Comparison of ENCODE assay signal across 8 cellular contexts in the genomic region with DNA sequence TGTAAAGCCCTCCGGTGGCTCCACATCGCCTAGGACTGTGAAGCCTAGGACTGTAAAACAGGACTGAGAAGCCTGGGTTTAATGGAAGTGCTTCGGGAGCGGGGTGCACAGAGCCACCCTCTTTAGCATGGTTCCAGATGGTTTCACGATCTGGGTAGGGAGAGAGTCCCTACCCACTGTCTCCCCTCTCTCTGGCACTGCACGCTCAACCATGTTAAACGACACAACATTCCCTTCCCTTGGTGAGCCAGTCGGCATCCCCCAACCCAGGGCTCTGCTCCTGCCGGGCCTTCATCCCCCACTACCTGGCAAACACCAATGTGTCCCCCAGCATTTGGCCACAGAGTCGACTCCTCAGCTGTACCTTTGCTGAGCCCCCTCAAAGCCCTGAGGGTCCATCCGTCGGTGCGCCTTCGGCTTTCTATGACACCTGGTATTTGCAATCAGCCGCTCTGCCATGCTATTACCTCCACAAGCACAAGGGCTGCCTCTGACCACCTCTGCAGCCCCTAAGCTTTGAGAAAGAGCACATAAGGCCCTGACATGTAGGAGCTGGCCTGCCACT. TPM values are rescaled to one million over a fixed set of nuclear protein-coding genes. Genes with fewer than 3 reads are reported as not detected.
DNase-seq lines count a peak whose midpoint lies in the region; ATAC-seq and TF ChIP-seq lines count a peak whose summit lies in the region.

No MANE protein-coding gene starts in this region.

- peaks cover 7% of the 10 kb centered on the region for H3K23me2 ChIP-seq in H9 (ENCODE audit: insufficient read length, low read depth, low read length, poor library complexity, severe bottlenecking)

- H3K79me2 ChIP-seq in H9 (ENCODE audit: insufficient read depth, low read length) (peaks cover 13% of the 10 kb centered on the region; the same call in 1 of the 2 replicates), hepatocyte (peaks cover 21% of the 10 kb centered on the region)

- peak; percentile 16 for DNase-seq in H9
- DNase-seq in activated T-cell treated with anti-CD3 and anti-CD28 coated beads, Interleukin-2, amount 50 U/mL, for 72 hours, result no peak
- DNase-seq in hepatocyte (ENCODE audit: low spot score), result no peak
- no peak for DNase-seq in stimulated activated naive CD4-positive, alpha-beta T cell (lab: John Stamatoyannopoulos, UW)
- no peak for DNase-seq in NCI-H1694 (lab: John Stamatoyannopoulos, UW)

- peaks cover 23 to 40% (median 39%) of the 10 kb centered on the region in 3 experiments for H3K36me3 Mint-ChIP-seq in H9 (ENCODE audit: insufficient read depth in 1 of 3, low read depth in 3 of 3)
- peaks cover 2 to 11% of the 10 kb centered on the region in 2 donors for H3K36me3 Mint-ChIP-seq in activated T-cell treated with anti-CD3 and anti-CD28 coated beads, Interleukin-2, amount 50 U/mL, for 72 hours (ENCODE audit: insufficient read depth in 2 of 2)

- no peak for ATAC-seq in activated T-cell treated with anti-CD3 and anti-CD28 coated beads, Interleukin-2, amount 50 U/mL, for 72 hours (replicated peaks in 1 of 2)
- ATAC-seq in GM21515 (IDR thresholded peaks at IDR 0.05; ENCODE audit: unreplicated experiment) (no peak), GM18498 (IDR thresholded peaks at IDR 0.05; ENCODE audit: unreplicated experiment) (no peak)

- no peak overlapping the region for H3K23ac ChIP-seq in H9 (ENCODE audit: insufficient read length, low read depth, low read length)

- H2AK5ac ChIP-seq in H9 (ENCODE audit: insufficient read length, low read length), result no peak overlapping the region

- peak overlapping the region; percentile 92 for H3K4me2 ChIP-seq in H9 (ENCODE audit: insufficient read depth, insufficient read length, low read length)
- peak overlapping the region; percentile 99 for H3K4me2 ChIP-seq in hepatocyte

- no peak overlapping the region for H2BK20ac ChIP-seq in H9 (ENCODE audit: low read depth, low read length, poor library complexity, severe bottlenecking)

- H3K27me3 Mint-ChIP-seq in H9 (ENCODE audit: low read depth), result peaks cover 18% of the 10 kb centered on the region
- H3K27me3 Mint-ChIP-seq in activated T-cell treated with anti-CD3 and anti-CD28 coated beads, Interleukin-2, amount 50 U/mL, for 72 hours (ENCODE audit: low read depth), result no peaks in the 10 kb centered on the region

- H3K36me3 ChIP-seq in hepatocyte (replicated peaks; ENCODE audit: insufficient read depth, low read depth) (no peaks in the 10 kb centered on the region), skeletal muscle tissue (ENCODE audit: control insufficient read depth in 3 of 3, insufficient read depth in 3 of 3, low read length in 3 of 3) (peaks cover 32 to 37% (median 35%) of the 10 kb centered on the region in 3 donors)

- H3K4me1 ChIP-seq in H9 (ENCODE audit: insufficient read depth, low read length) (no peaks in the 10 kb centered on the region; the same call in 1 of the 2 replicates), hepatocyte (ENCODE audit: insufficient read depth) (peaks cover 5% of the 10 kb centered on the region), skeletal muscle tissue (ENCODE audit: control insufficient read depth in 3 of 3, insufficient read depth in 3 of 3, low read length in 3 of 3) (peaks cover 13 to 24% (median 23%) of the 10 kb centered on the region in 3 donors)

- H2AFZ ChIP-seq in H9 (ENCODE audit: low read length) (no peak overlapping the region), hepatocyte (peak overlapping the region; percentile 94)

- no peak overlapping the region for H3K56ac ChIP-seq in H9 (ENCODE audit: insufficient read length, low read depth, low read length)

- H2BK5ac ChIP-seq in H9 (ENCODE audit: insufficient read length, low read length), result no peak overlapping the region

- H3K9ac ChIP-seq in H9 (ENCODE audit: extremely low read depth, insufficient read length, low read length) (peak overlapping the region; percentile 60), skeletal muscle tissue (ENCODE audit: low read depth in 1 of 3, low read length in 3 of 3) (peak overlapping the region; percentile 94 to 98 (median 95))

- H2BK12ac ChIP-seq in H9 (ENCODE audit: insufficient read length, low read depth, low read length), result no peak overlapping the region

- no CpG with 5 or more reads among the region's 15 CpGs for WGBS in H9 (ENCODE audit: extremely low coverage, insufficient read length, low lambda C conversion rate)
- 82% methylated on average over 15 of the region's 15 CpGs for WGBS in hepatocyte (ENCODE audit: low lambda C conversion rate, missing lambda C conversion rate)

- H3K4ac ChIP-seq in H9 (ENCODE audit: low read depth, low read length), result no peak overlapping the region

- peak overlapping the region in 2 of 3 experiments; percentile 64 to 85; a peak in 3 of 7 replicates for H3K27ac Mint-ChIP-seq in H9
- H3K27ac Mint-ChIP-seq in activated T-cell treated with anti-CD3 and anti-CD28 coated beads, Interleukin-2, amount 50 U/mL, for 72 hours, result peak overlapping the region; percentile 86

- H2BK15ac ChIP-seq in H9 (ENCODE audit: low read depth, low read length), result no peak overlapping the region

- H3K27me3 ChIP-seq in H9 (ENCODE audit: insufficient read depth, low read length), result no peaks in the 10 kb centered on the region; the same call in 1 of the 2 replicates
- no peaks in the 10 kb centered on the region for H3K27me3 ChIP-seq in hepatocyte
- H3K27me3 ChIP-seq in skeletal muscle tissue (ENCODE audit: control insufficient read depth in 3 of 3, insufficient read depth in 3 of 3, low read length in 3 of 3), result no peaks in the 10 kb centered on the region

- no peak overlapping the region for H3K18ac ChIP-seq in H9 (ENCODE audit: insufficient read length, low read depth, low read length)

- H3K14ac ChIP-seq in H9 (ENCODE audit: insufficient read depth, low read length), result no peak overlapping the region; the same call in 1 of the 2 replicates

- H4K5ac ChIP-seq in H9 (ENCODE audit: insufficient read length, low read depth, low read length), result no peak overlapping the region

- H4K20me1 ChIP-seq in H9 (ENCODE audit: control insufficient read depth, insufficient read depth, insufficient read length), result no peaks in the 10 kb centered on the region
- peaks cover 2% of the 10 kb centered on the region for H4K20me1 ChIP-seq in hepatocyte (ENCODE audit: insufficient read depth, poor library complexity, severe bottlenecking)

- peaks cover 19 to 27% of the 10 kb centered on the region in 2 experiments for H3K4me1 Mint-ChIP-seq in H9
- H3K4me1 Mint-ChIP-seq in activated T-cell treated with anti-CD3 and anti-CD28 coated beads, Interleukin-2, amount 50 U/mL, for 72 hours (ENCODE audit: low read depth), result peaks cover 21% of the 10 kb centered on the region

- H4K8ac ChIP-seq in H9 (replicated peaks; ENCODE audit: insufficient read length, low read depth, low read length), result no peak overlapping the region

- no peaks in the 10 kb centered on the region for H3K79me1 ChIP-seq in H9 (ENCODE audit: insufficient read depth, low read depth, low read length, poor library complexity, severe bottlenecking)

- H3K4me3 ChIP-seq in hepatocyte (peak overlapping the region; percentile 95), skeletal muscle tissue (ENCODE audit: low read length in 3 of 3) (peak overlapping the region; percentile 85 to 89 (median 85))

- no peak overlapping the region for H3K27ac ChIP-seq in H9 (ENCODE audit: insufficient read length, low read depth, low read length)
- no peak overlapping the region for H3K27ac ChIP-seq in hepatocyte
- peak overlapping the region; percentile 30 for H3K27ac ChIP-seq in skeletal muscle tissue (ENCODE audit: low read depth, low read length)

- no peaks in the 10 kb centered on the region for H3K9me3 Mint-ChIP-seq in H9
- no peaks in the 10 kb centered on the region for H3K9me3 Mint-ChIP-seq in activated T-cell treated with anti-CD3 and anti-CD28 coated beads, Interleukin-2, amount 50 U/mL, for 72 hours

- no peak overlapping the region for H4K91ac ChIP-seq in H9 (ENCODE audit: insufficient read length, low read depth, low read length)

- TF ChIP-seq CTCF in H9 (conservative IDR thresholded peaks at IDR 0.05) (no peak), hepatocyte (IDR thresholded peaks at IDR 0.05; ENCODE audit: poor library complexity) (no peak)

- no peak overlapping the region for H2BK120ac ChIP-seq in H9 (ENCODE audit: low read depth, low read length, poor library complexity, severe bottlenecking)

- H3K9me3 ChIP-seq in H9 (ENCODE audit: control insufficient read depth, low read depth, low read length) (no peaks in the 10 kb centered on the region), hepatocyte (ENCODE audit: low read depth) (no peaks in the 10 kb centered on the region), skeletal muscle tissue (ENCODE audit: control insufficient read depth in 3 of 3, low read length in 3 of 3) (no peaks in the 10 kb centered on the region)

- H3T11ph ChIP-seq in H9 (ENCODE audit: low read length), result no peak overlapping the region

- H3K9me2 ChIP-seq in hepatocyte (replicated peaks; ENCODE audit: insufficient read depth), result no peaks in the 10 kb centered on the region

- H3K4me3 Mint-ChIP-seq in H9, result peak overlapping the region; percentile 95 to 98
- H3K4me3 Mint-ChIP-seq in activated T-cell treated with anti-CD3 and anti-CD28 coated beads, Interleukin-2, amount 50 U/mL, for 72 hours, result peak overlapping the region; percentile 95 to 96

RNA-seq across cellular contexts. Expression of gene COPS9, which starts 1.1 kb away (rescaled TPM):
- total RNA-seq in H9 (2021) (142 and 149 TPM in 2 replicates), hepatocyte (109 and 146 TPM in 2 replicates), skeletal muscle tissue (115 TPM)
- total RNA-seq in activated T-cell treated with anti-CD3 and anti-CD28 coated beads, Interleukin-2, amount 50 U/mL, for 72 hours, result 10 to 100 TPM; 73.1 to 81.5 TPM
- polyA plus RNA-seq in hepatocyte, result 253 and 300 TPM in 2 replicates

RNA-seq across cellular contexts. Expression of gene OTOS, which starts 5.4 kb away (rescaled TPM):
- total RNA-seq in H9 (2021), result not detected in 2 replicates
- not detected for total RNA-seq in activated T-cell treated with anti-CD3 and anti-CD28 coated beads, Interleukin-2, amount 50 U/mL, for 72 hours
- total RNA-seq in hepatocyte, result 0.50 TPM in 1 of 2 replicates, not detected in the other
- 0.34 TPM in 1 of 2 replicates, not detected in the other for polyA plus RNA-seq in hepatocyte
- total RNA-seq in skeletal muscle tissue, result not detected
